In genomic region chr18:48719988-48720654, GRCh38 we compare ENCODE assay signal across 14 cellular contexts.
DNase-seq lines count a peak whose midpoint lies in the region; ATAC-seq and TF ChIP-seq lines count a peak whose summit lies in the region.
"Had no signal": no experiment of that assay in that cellular context is flagged by ENCODE, and none has a peak within 500 bp of the region (broad histone marks: within the 10 kb centered on the region; RNA-seq: fewer than 3 reads in every experiment).

No MANE protein-coding gene starts in this region.

- DNase-seq in EL (peak; percentile 70), SK-N-DZ (ENCODE audit: low spot score) (peak; percentile 2), erythroblast (lab: John Stamatoyannopoulos, UW) (peak; percentile 34 to 56), osteoblast (ENCODE audit: insufficient read length, low spot score, missing footprints) (peak; percentile 92), H7 (no peak), NOMO-1 treated with dmso at 0.1 percent for 144 hours (lab: John Stamatoyannopoulos, UW; ENCODE audit: unreplicated experiment) (no peak), NOMO-1 treated with DMSO at 0.1 percent for 48 hours (lab: John Stamatoyannopoulos, UW; ENCODE audit: unreplicated experiment) (no peak)
- DNase-seq: activated CD4-positive, alpha-beta T cell treated with anti-CD3 and anti-CD28 coated beads, Interleukin-2, amount 10 ng/mL, durations not matched to agents 7 days and 5 days; activated T-cell treated with anti-CD3 and anti-CD28 coated beads, Interleukin-2, amount 50 U/mL, for 72 hours; CD4-positive, alpha-beta T cell; NCI-H446 treated with DMSO at 0.1 percent for 48 hours; stimulated activated naive CD8-positive, alpha-beta T cell treated with anti-CD3 and anti-CD28 coated beads, Interleukin-15, amount 100 ng/mL, for 72 hours had no signal

- TF ChIP-seq POLR2A in erythroblast (IDR thresholded peaks at IDR 0.05; ENCODE audit: low read length), result no peak

- peaks cover 35% of the 10 kb centered on the region for H3K4me1 ChIP-seq in osteoblast (ENCODE audit: insufficient read depth, low read length)

- no peak for ATAC-seq in GM21528 (IDR thresholded peaks at IDR 0.05; ENCODE audit: low FRiP score, unreplicated experiment)
- ATAC-seq: activated T-cell treated with anti-CD3 and anti-CD28 coated beads, Interleukin-2, amount 50 U/mL, for 72 hours; sciatic nerve; stimulated activated naive CD8-positive, alpha-beta T cell treated with anti-CD3 and anti-CD28 coated beads, Interleukin-15, amount 100 ng/mL, for 72 hours had no signal

- H3K9me3 ChIP-seq in osteoblast (ENCODE audit: low read depth, low read length), result peaks cover 2% of the 10 kb centered on the region

- H3K36me3 ChIP-seq in osteoblast (ENCODE audit: insufficient read depth, low read length), result peaks cover 17% of the 10 kb centered on the region
- H3K36me3 ChIP-seq in H7 (replicated peaks; ENCODE audit: control insufficient read depth, insufficient read depth, low read length), result no peaks in the 10 kb centered on the region; the same call in 1 of the 2 replicates

- H3K4me3 ChIP-seq in osteoblast (ENCODE audit: insufficient read depth, low read length) (no peak overlapping the region), H7 (ENCODE audit: insufficient read depth, low read depth, low read length) (no peak overlapping the region)

- H2AFZ ChIP-seq in osteoblast (ENCODE audit: low read length), result no peak overlapping the region

- peaks cover 7% of the 10 kb centered on the region for H3K79me2 ChIP-seq in osteoblast (ENCODE audit: insufficient read depth, low read length)

- no peaks in the 10 kb centered on the region for H3K27me3 ChIP-seq in osteoblast (ENCODE audit: insufficient read depth, low read length)
- H3K27me3 ChIP-seq in H7 (ENCODE audit: control insufficient read depth, insufficient read depth, low read length), result no peaks in the 10 kb centered on the region

- H3K27ac ChIP-seq in osteoblast (ENCODE audit: low read depth, low read length), result peak overlapping the region; percentile 57

- no peak for TF ChIP-seq CTCF in osteoblast (IDR thresholded peaks at IDR 0.05; ENCODE audit: extremely low read depth, low read depth, low read length)

- no peaks in the 10 kb centered on the region for H4K20me1 ChIP-seq in osteoblast (ENCODE audit: insufficient read depth, low read length)

- peak overlapping the region; percentile 18 for H3K4me2 ChIP-seq in osteoblast (ENCODE audit: insufficient read depth, low read length)

Comparison
In these comparisons a context has a peak if more than half of its experiments do, and no peak if none do; other contexts are left out.
1. DNase-seq: peak in EL (single experiment), SK-N-DZ (single experiment), erythroblast (2 of 2) and osteoblast (single experiment); none in H7 (single experiment), NOMO-1 treated with dmso at 0.1 percent for 144 hours (single experiment) and NOMO-1 treated with DMSO at 0.1 percent for 48 hours (single experiment).